ENCODE assay signal across 9 cellular contexts in the genomic region with DNA sequence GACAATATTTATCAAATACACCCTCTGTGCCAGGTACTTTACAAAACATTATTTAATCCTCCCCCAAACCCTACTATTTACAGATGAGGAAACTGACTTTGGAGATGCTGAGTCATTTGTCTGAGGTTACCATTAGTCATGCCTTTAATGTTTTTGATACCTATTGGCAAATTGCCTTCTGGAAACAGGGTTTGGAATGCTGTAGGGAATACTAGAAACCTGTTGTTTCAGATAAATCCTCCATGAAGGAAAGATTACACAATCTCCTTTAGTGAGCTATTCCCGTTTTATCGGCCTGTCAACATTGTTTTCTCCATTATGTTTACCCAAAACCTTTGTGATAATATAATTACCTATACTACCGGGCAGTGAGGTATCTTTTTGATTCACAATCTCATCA.
A peak's percentile ranks its signal among the peaks of the same experiment; 100 is the strongest.
DNase-seq lines count a peak whose midpoint lies in the region; ATAC-seq and TF ChIP-seq lines count a peak whose summit lies in the region.
"Had no signal": no experiment of that assay in that cellular context is flagged by ENCODE, and none has a peak within 500 bp of the region (broad histone marks: within the 10 kb centered on the region; RNA-seq: fewer than 3 reads in every experiment).

No MANE protein-coding gene starts in this region.

- H2BK15ac ChIP-seq in mesendoderm (replicated peaks; ENCODE audit: low read depth), result no peak overlapping the region

- H3K4me1 Mint-ChIP-seq in Calu3 (ENCODE audit: low read depth, unreplicated experiment), result peaks cover 71% of the 10 kb centered on the region

- H3K4me2 ChIP-seq in mesendoderm (ENCODE audit: low read length), result no peak overlapping the region

- H3K36me3 Mint-ChIP-seq in Calu3 (ENCODE audit: insufficient read depth, unreplicated experiment), result peaks cover 22% of the 10 kb centered on the region

- H3K36me3 ChIP-seq in brain microvascular endothelial cell (replicated peaks), result no peaks in the 10 kb centered on the region
- H3K36me3 ChIP-seq in mesendoderm (ENCODE audit: control insufficient read depth, insufficient read depth, low read length), result no peaks in the 10 kb centered on the region
- H3K36me3 ChIP-seq in testis (ENCODE audit: low read depth, missing control alignments), result no peaks in the 10 kb centered on the region

- no peaks in the 10 kb centered on the region for H3K27me3 ChIP-seq in brain microvascular endothelial cell (replicated peaks)
- no peaks in the 10 kb centered on the region for H3K27me3 ChIP-seq in mesendoderm (ENCODE audit: insufficient read depth, low read length, poor library complexity)
- H3K27me3 ChIP-seq in testis, result no peaks in the 10 kb centered on the region

- H3K4ac ChIP-seq in mesendoderm (ENCODE audit: low read depth, low read length), result no peak overlapping the region

- H2AK5ac ChIP-seq in mesendoderm (ENCODE audit: low read length), result no peak overlapping the region

- peak overlapping the region; percentile 95 for H3K27ac ChIP-seq in brain microvascular endothelial cell
- H3K27ac ChIP-seq in mesendoderm (ENCODE audit: low read depth, low read length), result peak overlapping the region; percentile 43
- H3K27ac ChIP-seq in testis, result no peak overlapping the region

- no peak overlapping the region for H4K5ac ChIP-seq in mesendoderm (ENCODE audit: low read length)

- no peak overlapping the region for H2BK120ac ChIP-seq in mesendoderm (ENCODE audit: low read depth, low read length)

- no peaks in the 10 kb centered on the region for H3K27me3 Mint-ChIP-seq in Calu3 (ENCODE audit: unreplicated experiment)

- H3K4me3 Mint-ChIP-seq in Calu3 (ENCODE audit: low read depth, unreplicated experiment), result peak overlapping the region; percentile 50
- H3K4me3 Mint-ChIP-seq: stimulated activated naive CD8-positive, alpha-beta T cell treated with anti-CD3 and anti-CD28 coated beads, Interleukin-15, Interleukin-2, amounts not matched to agents 100 ng/mL and 50 ng/mL, for 24 hours had no signal

- H3K18ac ChIP-seq in mesendoderm (ENCODE audit: low read length), result peak overlapping the region; percentile 86

- DNase-seq in Calu3 (peak; percentile 41), NCI-H2029 (lab: John Stamatoyannopoulos, UW) (peak; percentile 75), brain microvascular endothelial cell (peak; percentile 76), mesendoderm (peak; percentile 80), GM10248 (ENCODE audit: extremely low spot score) (no peak), mucosa of gallbladder (ENCODE audit: low spot score) (no peak), testis (no peak)

- no peak for TF ChIP-seq POLR2A in testis (IDR thresholded peaks at IDR 0.05)

- intact Hi-C loops in Calu3 (cut with micrococcal nuclease; ENCODE audit: unreplicated experiment), result loop anchor here (1.0 to 2.0 kb wide), 3 partner anchors 31 to 53 kb away; no protein-coding TSS in a partner anchor
- intact Hi-C loops in testis (cut with DNase I; ENCODE audit: low total_unique reads), result no loop called here

- CTCF ChIA-PET in Calu3 (lab: Charles Lee), result no interaction called here
- CTCF ChIA-PET in GM10248 (lab: Yijun Ruan, JAX), result no interaction called here

- H3K79me1 ChIP-seq in mesendoderm (ENCODE audit: low read length), result no peaks in the 10 kb centered on the region

- no peak overlapping the region for H3K23ac ChIP-seq in mesendoderm (ENCODE audit: low read length)

- H3K56ac ChIP-seq in mesendoderm (ENCODE audit: low read length), result no peak overlapping the region

- ATAC-seq in GM21786 (IDR thresholded peaks at IDR 0.05; ENCODE audit: unreplicated experiment), result no peak

- no CpG with 5 or more reads among the region's 3 CpGs for WGBS in mesendoderm (ENCODE audit: extremely low coverage, insufficient coverage, low lambda C conversion rate)
- WGBS in testis, 2 donors, result 87 to 88% methylated on average over 3 of the region's 3 CpGs

- peak overlapping the region; percentile 65 for H4K8ac ChIP-seq in mesendoderm (ENCODE audit: low read depth, low read length)

- peak overlapping the region; percentile 94 for H3K27ac Mint-ChIP-seq in Calu3 (ENCODE audit: unreplicated experiment)
- H3K27ac Mint-ChIP-seq: stimulated activated naive CD8-positive, alpha-beta T cell treated with anti-CD3 and anti-CD28 coated beads, Interleukin-15, Interleukin-2, amounts not matched to agents 100 ng/mL and 50 ng/mL, for 24 hours had no signal

- peaks cover 2% of the 10 kb centered on the region for H3K9me3 Mint-ChIP-seq in Calu3 (ENCODE audit: low read depth, unreplicated experiment)
- H3K9me3 Mint-ChIP-seq: stimulated activated naive CD8-positive, alpha-beta T cell treated with anti-CD3 and anti-CD28 coated beads, Interleukin-15, Interleukin-2, amounts not matched to agents 100 ng/mL and 50 ng/mL, for 24 hours had no signal

- H3K4me1 ChIP-seq in mesendoderm (ENCODE audit: control insufficient read depth, low read depth, low read length), result peaks cover 29% of the 10 kb centered on the region
- no peaks in the 10 kb centered on the region for H3K4me1 ChIP-seq in testis

- POLR2A ChIA-PET in GM10248 (lab: Yijun Ruan, JAX), result no interaction called here

- H3K79me2 ChIP-seq in mesendoderm (ENCODE audit: control insufficient read depth, insufficient read depth, low read length), result no peaks in the 10 kb centered on the region

- no peaks in the 10 kb centered on the region for H3K9me3 ChIP-seq in testis

- H2BK5ac ChIP-seq in mesendoderm (ENCODE audit: low read length), result no peak overlapping the region

- no TSS peak for BruUV-seq in Calu3 (replicated peaks; lab: Mats Ljungman, UMichigan)

- in situ Hi-C loops in brain microvascular endothelial cell (cut with HindIII; ENCODE audit: low pct_ligation_motif_present, low sequenced_read_pairs), result no loop called here

- H3K4me3 ChIP-seq in brain microvascular endothelial cell (ENCODE audit: low read depth, low read length) (no peak overlapping the region), mesendoderm (ENCODE audit: low read length) (no peak overlapping the region), testis (no peak overlapping the region)

- no peak for TF ChIP-seq CTCF in Calu3 (IDR thresholded peaks at IDR 0.05; ENCODE audit: unreplicated experiment)
- TF ChIP-seq CTCF in brain microvascular endothelial cell (IDR thresholded peaks at IDR 0.05; ENCODE audit: low read depth, low read length, missing control alignments), result no peak
- TF ChIP-seq CTCF in GM10248 (IDR thresholded peaks at IDR 0.05; ENCODE audit: control extremely low read depth, extremely low read depth, low read depth, missing control alignments), result no peak
- TF ChIP-seq CTCF in testis (IDR thresholded peaks at IDR 0.05), result no peak

- H3K9ac ChIP-seq in mesendoderm (ENCODE audit: low read length), result no peak overlapping the region

Comparison
In these comparisons a context has a peak if more than half of its experiments do, and no peak if none do; other contexts are left out.
1. DNase-seq: peak in Calu3 (single experiment), NCI-H2029 (single experiment), brain microvascular endothelial cell (single experiment) and mesendoderm (single experiment); none in GM10248 (single experiment), mucosa of gallbladder (single experiment) and testis (single experiment).
2. H3K27ac ChIP-seq: peak in brain microvascular endothelial cell (single experiment) and mesendoderm (single experiment); none in testis (0 of 2).